18 cellular contexts compared by ENCODE assay signal in the genomic region with DNA sequence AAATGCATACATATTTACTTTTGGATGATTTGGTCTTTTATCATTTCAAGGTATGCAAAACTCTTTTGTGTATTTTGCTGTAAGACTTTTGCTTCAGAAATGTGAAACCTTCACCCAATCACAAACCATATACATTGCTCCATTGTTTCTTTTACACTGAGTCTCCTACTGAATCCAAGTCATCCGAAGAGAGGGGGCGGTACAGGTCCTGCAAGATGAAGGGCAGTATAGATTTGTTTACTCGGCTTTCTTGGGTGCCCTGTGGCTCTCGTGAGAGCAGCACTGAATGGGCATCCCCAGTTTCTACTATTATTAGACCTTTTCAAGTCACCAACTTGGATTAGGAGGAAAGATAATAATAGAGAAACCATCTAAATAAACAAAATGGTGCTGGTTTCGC.
DNase-seq lines count a peak whose midpoint lies in the region; ATAC-seq and TF ChIP-seq lines count a peak whose summit lies in the region.
"Had no signal": no experiment of that assay in that cellular context is flagged by ENCODE, and none has a peak within 500 bp of the region (broad histone marks: within the 10 kb centered on the region; RNA-seq: fewer than 3 reads in every experiment).

No MANE protein-coding gene starts in this region.

- no peaks in the 10 kb centered on the region for H3K9me3 ChIP-seq in endodermal cell (ENCODE audit: control insufficient read depth, low read length)
- no peaks in the 10 kb centered on the region for H3K9me3 ChIP-seq in stomach smooth muscle (ENCODE audit: control insufficient read depth in 2 of 2, low read length in 2 of 2)

- DNase-seq in GM23338 (ENCODE audit: low spot score) (peak; percentile 51), endodermal cell (no peak), DMS 273 (lab: John Stamatoyannopoulos, UW; ENCODE audit: unreplicated experiment) (no peak), NCI-H2227 (lab: John Stamatoyannopoulos, UW; ENCODE audit: unreplicated experiment) (no peak), HFFc6 (no peak)
- DNase-seq: CD4-positive, CD25-positive, alpha-beta regulatory T cell; CD8-positive, alpha-beta memory T cell; COR-L47; DMS79; GF-D8; KBM-7 had no signal

- 0 out of 2 replicates have a peak, but pooled peaks cover 4% of the 10 kb centered on the region for H3K9me2 ChIP-seq in GM23338 (ENCODE audit: insufficient read depth)

- no peak overlapping the region for H3K4me2 ChIP-seq in GM23338

- H3K27ac Mint-ChIP-seq in GM23338 (no peak overlapping the region; the same call in 1 of the 2 replicates), endodermal cell (no peak overlapping the region), HFFc6 (no peak overlapping the region)
- H3K27ac Mint-ChIP-seq: B cell; CD4-positive, CD25-positive, alpha-beta regulatory T cell; CD8-positive, alpha-beta memory T cell; IgD-negative memory B cell had no signal

- H3K4me3 Mint-ChIP-seq in GM23338 (no peak overlapping the region), endodermal cell (no peak overlapping the region), HFFc6 (no peak overlapping the region)
- H3K4me3 Mint-ChIP-seq: B cell; CD4-positive, CD25-positive, alpha-beta regulatory T cell; CD8-positive, alpha-beta memory T cell; IgD-negative memory B cell had no signal

- H3K9ac ChIP-seq in endodermal cell (ENCODE audit: extremely low read depth, low read length, poor library complexity, severe bottlenecking) (no peak overlapping the region), stomach smooth muscle (ENCODE audit: low read length in 2 of 2) (no peak overlapping the region)

- H2AFZ ChIP-seq in GM23338: no peak overlapping the region

- peaks cover 36% of the 10 kb centered on the region for H3K4me1 ChIP-seq in GM23338 (ENCODE audit: insufficient read depth)
- H3K4me1 ChIP-seq in endodermal cell (ENCODE audit: control insufficient read depth, insufficient read depth, low read length): no peaks in the 10 kb centered on the region
- H3K4me1 ChIP-seq in stomach smooth muscle (ENCODE audit: control insufficient read depth, insufficient read depth, low read length): peaks cover 18% of the 10 kb centered on the region

- WGBS in endodermal cell (ENCODE audit: insufficient coverage in 1 of 2, insufficient read length in 1 of 2), 2 experiments: 82 to 100% methylated on average over 3 to 5 of the region's 5 CpGs

- H3K27me3 ChIP-seq in GM23338 (ENCODE audit: insufficient read depth) (no peaks in the 10 kb centered on the region), endodermal cell (ENCODE audit: control insufficient read depth, insufficient read depth, low read length, poor library complexity, severe bottlenecking) (no peaks in the 10 kb centered on the region), stomach smooth muscle (ENCODE audit: control insufficient read depth in 1 of 2, insufficient read depth in 2 of 2, low read length in 2 of 2) (no peaks in the 10 kb centered on the region)

- H3K9me3 Mint-ChIP-seq in GM23338: no peaks in the 10 kb centered on the region
- no peaks in the 10 kb centered on the region for H3K9me3 Mint-ChIP-seq in endodermal cell
- H3K9me3 Mint-ChIP-seq in HFFc6: no peaks in the 10 kb centered on the region

- TF ChIP-seq CTCF in GM23338 (conservative IDR thresholded peaks at IDR 0.05; ENCODE audit: low read depth in 2 of 2) (peak; percentile 48 to 60), endodermal cell (conservative IDR thresholded peaks at IDR 0.05) (peak; percentile 46), HFFc6 (IDR thresholded peaks at IDR 0.05) (no peak)

- H3K4me1 Mint-ChIP-seq in GM23338 (peaks cover 47% of the 10 kb centered on the region), endodermal cell (peaks cover 26% of the 10 kb centered on the region), HFFc6 (ENCODE audit: low read depth) (peaks cover 5% of the 10 kb centered on the region)
- H3K4me1 Mint-ChIP-seq: B cell; CD4-positive, CD25-positive, alpha-beta regulatory T cell; CD8-positive, alpha-beta memory T cell; IgD-negative memory B cell had no signal

- H3K4me3 ChIP-seq in GM23338 (no peak overlapping the region), endodermal cell (ENCODE audit: low read length) (no peak overlapping the region), stomach smooth muscle (ENCODE audit: low read length in 2 of 2) (peak overlapping the region; percentile 10 to 24)

- H3K79me2 ChIP-seq in GM23338 (replicated peaks; ENCODE audit: insufficient read depth): peaks cover 31% of the 10 kb centered on the region

- H3F3A ChIP-seq in GM23338 (replicated peaks; ENCODE audit: low read depth): no peaks in the 10 kb centered on the region; the same call in 1 of the 2 replicates

- peaks cover 2% of the 10 kb centered on the region for H3K27me3 Mint-ChIP-seq in GM23338 (ENCODE audit: insufficient read depth, low read depth, poor library complexity)
- H3K27me3 Mint-ChIP-seq in endodermal cell (ENCODE audit: insufficient read depth): no peaks in the 10 kb centered on the region
- peaks cover 2% of the 10 kb centered on the region; the same call in 1 of the 2 replicates for H3K27me3 Mint-ChIP-seq in HFFc6 (ENCODE audit: insufficient read depth)
- H3K27me3 Mint-ChIP-seq: CD4-positive, CD25-positive, alpha-beta regulatory T cell had no signal

- H4K20me1 ChIP-seq in GM23338 (replicated peaks; ENCODE audit: insufficient read depth): no peaks in the 10 kb centered on the region

- peak; percentile 48 for ATAC-seq in GM23338
- ATAC-seq in activated CD4-positive, CD25-positive, alpha-beta regulatory T cell treated with anti-CD3 and anti-CD28 coated beads, Interleukin-2, amount 50 U/mL, for 24 hours: no peak
- ATAC-seq: HCT116, HepG2 had no signal

- no peak overlapping the region for H3K27ac ChIP-seq in GM23338 (ENCODE audit: low read depth)
- peak overlapping the region; percentile 29 for H3K27ac ChIP-seq in angular gyrus (ENCODE audit: low read depth, low read length)
- H3K27ac ChIP-seq in endodermal cell (ENCODE audit: low read depth, low read length): no peak overlapping the region
- peak overlapping the region; percentile 19 for H3K27ac ChIP-seq in stomach smooth muscle (ENCODE audit: low read length)

- H3K36me3 ChIP-seq in GM23338 (ENCODE audit: insufficient read depth): no peaks in the 10 kb centered on the region
- no peaks in the 10 kb centered on the region for H3K36me3 ChIP-seq in endodermal cell (ENCODE audit: control insufficient read depth, insufficient read depth, low read length)
- H3K36me3 ChIP-seq in stomach smooth muscle (ENCODE audit: control insufficient read depth in 2 of 2, insufficient read depth in 2 of 2, low read length in 2 of 2): no peaks in the 10 kb centered on the region

- H3K36me3 Mint-ChIP-seq in GM23338 (ENCODE audit: low read depth) (peaks cover 35% of the 10 kb centered on the region), endodermal cell (ENCODE audit: low read depth) (peaks cover 7% of the 10 kb centered on the region), HFFc6 (ENCODE audit: low read depth) (no peaks in the 10 kb centered on the region)
- H3K36me3 Mint-ChIP-seq: CD4-positive, CD25-positive, alpha-beta regulatory T cell; CD8-positive, alpha-beta memory T cell had no signal

TF ChIP-seq in GM23338, 12 proteins besides CTCF, POLR2A, EP300 and RAD21 (continues in another document):
- TF ChIP-seq, protein P1, sequence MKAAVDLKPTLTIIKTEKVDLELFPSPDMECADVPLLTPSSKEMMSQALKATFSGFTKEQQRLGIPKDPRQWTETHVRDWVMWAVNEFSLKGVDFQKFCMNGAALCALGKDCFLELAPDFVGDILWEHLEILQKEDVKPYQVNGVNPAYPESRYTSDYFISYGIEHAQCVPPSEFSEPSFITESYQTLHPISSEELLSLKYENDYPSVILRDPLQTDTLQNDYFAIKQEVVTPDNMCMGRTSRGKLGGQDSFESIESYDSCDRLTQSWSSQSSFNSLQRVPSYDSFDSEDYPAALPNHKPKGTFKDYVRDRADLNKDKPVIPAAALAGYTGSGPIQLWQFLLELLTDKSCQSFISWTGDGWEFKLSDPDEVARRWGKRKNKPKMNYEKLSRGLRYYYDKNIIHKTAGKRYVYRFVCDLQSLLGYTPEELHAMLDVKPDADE (IDR thresholded peaks at IDR 0.05): no peak
- TF ChIP-seq POLR2AphosphoS5 (IDR thresholded peaks at IDR 0.05; ENCODE audit: low read depth) (no peak), CREB1 (CRISPR knock-in tag; IDR thresholded peaks at IDR 0.05; ENCODE audit: low read depth) (no peak), JUNB (IDR thresholded peaks at IDR 0.05; ENCODE audit: unreplicated experiment) (no peak), STAT1 (IDR thresholded peaks at IDR 0.05; ENCODE audit: unreplicated experiment) (no peak), ZNF114 (CRISPR knock-in tag; IDR thresholded peaks at IDR 0.05) (no peak), REST (IDR thresholded peaks at IDR 0.05; ENCODE audit: unreplicated experiment) (no peak), EZH2 (IDR thresholded peaks at IDR 0.05; ENCODE audit: low read depth, unreplicated experiment) (no peak), NANOG (IDR thresholded peaks at IDR 0.05; ENCODE audit: borderline replicate concordance) (no peak)

Comparison
In these comparisons a context has a peak if more than half of its experiments do, and no peak if none do; other contexts are left out.
1. H3K27ac ChIP-seq: peak in angular gyrus (single experiment) and stomach smooth muscle (single experiment); none in GM23338 (single experiment) and endodermal cell (single experiment).
2. H3K4me3 ChIP-seq: peak in stomach smooth muscle (2 of 2); none in GM23338 (single experiment) and endodermal cell (single experiment).